ENCODE assay signal across 8 cellular contexts in the genomic region with DNA sequence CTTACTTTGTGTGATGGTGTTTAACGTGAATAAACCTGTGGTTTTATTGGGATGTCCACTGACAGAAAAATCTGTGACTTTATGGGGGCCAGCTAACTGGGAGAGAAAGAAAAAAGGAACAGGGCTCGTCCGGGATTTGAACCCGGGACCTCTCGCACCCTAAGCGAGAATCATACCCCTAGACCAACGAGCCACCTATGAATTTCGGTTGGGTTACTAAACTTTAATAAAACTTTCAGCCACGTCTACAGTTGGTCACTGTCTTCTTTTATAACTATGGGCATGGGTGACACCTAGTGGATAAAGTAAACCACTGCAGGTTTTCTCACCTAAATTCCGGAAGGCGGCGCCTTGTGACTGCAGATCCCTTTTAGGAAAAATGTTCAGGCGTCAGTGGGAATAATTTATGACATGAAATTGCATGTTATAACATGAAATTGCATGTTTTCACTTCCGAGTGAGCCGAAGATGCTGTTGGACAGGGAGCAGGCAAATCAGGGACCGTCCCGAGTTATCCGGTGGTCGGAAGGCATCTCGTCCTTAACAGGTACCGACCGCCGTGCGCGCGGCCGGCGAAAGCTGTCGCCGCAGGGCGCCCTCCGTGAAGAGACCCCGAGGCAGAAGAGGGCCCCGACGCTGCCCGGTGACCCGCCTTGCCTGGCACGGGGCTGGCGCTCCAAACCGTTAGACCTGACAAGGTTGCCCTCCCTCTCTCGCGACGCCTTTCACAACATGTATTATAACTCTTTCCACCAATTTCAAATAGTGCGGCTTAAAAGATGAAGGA.
DNase-seq lines count a peak whose midpoint lies in the region; ATAC-seq lines count a peak whose summit lies in the region.

No MANE protein-coding gene starts in this region.

- H3K36me3 Mint-ChIP-seq in memory B cell, result no peaks in the 10 kb centered on the region

- no peaks in the 10 kb centered on the region for H3K27me3 ChIP-seq in endocrine pancreas (ENCODE audit: control insufficient read depth, insufficient read depth, low read length)

- peak overlapping the region; percentile 84 for H3K4me3 ChIP-seq in endocrine pancreas (ENCODE audit: control insufficient read depth, insufficient read depth, low read length)

- peak; percentile 90 for DNase-seq in EL
- DNase-seq in HPDE6-E6E7 (ENCODE audit: extremely low spot score), result peak; percentile 63
- peak; percentile 88 for DNase-seq in NCI-H69 (lab: John Stamatoyannopoulos, UW)
- peak; percentile 54 to 69 for DNase-seq in activated CD4-positive, alpha-beta T cell treated with anti-CD3 and anti-CD28 coated beads, Interleukin-2, amount 50 U/mL, for 48 hours
- peak; percentile 67 to 81 for DNase-seq in memory B cell (ENCODE audit: low spot score in 2 of 2)
- DNase-seq in stimulated activated CD8-positive, alpha-beta memory T cell treated with anti-CD3 and anti-CD28 coated beads, Interleukin-4, amount 100 ng/mL, for 48 hours, result peak; percentile 73

- peaks cover 4% of the 10 kb centered on the region for H3K4me1 Mint-ChIP-seq in memory B cell

- H3K9me3 Mint-ChIP-seq in memory B cell, result no peaks in the 10 kb centered on the region

- H3K4me3 Mint-ChIP-seq in memory B cell, result no peak overlapping the region

- no peaks in the 10 kb centered on the region for H3K36me3 ChIP-seq in endocrine pancreas (ENCODE audit: control insufficient read depth, insufficient read depth, low read length)

- H3K27ac Mint-ChIP-seq in memory B cell, result no peak overlapping the region

- ATAC-seq in memory B cell (ENCODE audit: low read depth) (peak; percentile 11), GM19351 (IDR thresholded peaks at IDR 0.05; ENCODE audit: unreplicated experiment) (no peak)

- H3K9me3 ChIP-seq in endocrine pancreas (ENCODE audit: control insufficient read depth, low read length), result no peaks in the 10 kb centered on the region

- H3K4me1 ChIP-seq in endocrine pancreas (ENCODE audit: control insufficient read depth, insufficient read depth, low read length), result no peaks in the 10 kb centered on the region

- peak overlapping the region; percentile 62 for H3K9ac ChIP-seq in endocrine pancreas (ENCODE audit: control insufficient read depth, insufficient read depth, low read length)

- H3K27me3 Mint-ChIP-seq in memory B cell, result no peaks in the 10 kb centered on the region
